ENCODE assay signal across 26 cellular contexts in the genomic region with DNA sequence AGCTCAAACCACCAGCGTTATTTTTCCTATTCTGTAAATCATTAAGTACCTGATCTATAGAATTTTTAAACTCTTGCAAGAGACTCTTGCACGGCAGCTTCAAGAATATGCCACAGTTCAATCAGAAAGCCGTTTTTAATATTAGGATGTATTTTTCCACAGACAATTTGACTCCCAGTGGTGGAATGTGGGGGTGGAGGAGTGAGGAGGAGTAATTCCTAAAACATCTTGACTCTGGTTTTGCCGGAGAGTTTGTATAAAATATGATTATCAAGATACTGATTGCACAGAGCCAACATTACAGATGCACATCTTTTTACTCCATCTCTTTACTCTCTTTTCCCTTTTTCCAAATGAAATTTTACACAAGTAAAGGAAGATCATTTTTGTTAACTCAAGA.
"Had no signal": no experiment of that assay in that cellular context is flagged by ENCODE, and none has a peak within 500 bp of the region (broad histone marks: within the 10 kb centered on the region; RNA-seq: fewer than 3 reads in every experiment).

No MANE protein-coding gene starts in this region.

- H3K27ac Mint-ChIP-seq: immature natural killer cell; naive B cell; nephron progenitor cell; stimulated activated memory B cell treated with anti-CD40 and anti-IgM and Interleukin-4, amounts not matched to agents 10 μg/mL and 1 μg/mL and 100 μg/mL, for 72 hours; stimulated activated naive CD8-positive, alpha-beta T cell treated with anti-CD3 and anti-CD28 coated beads, Interleukin-15, Interleukin-2, amounts not matched to agents 100 ng/mL and 50 ng/mL, for 24 hours had no signal

- H3K4me1 ChIP-seq: gastroesophageal sphincter, left ventricle myocardium inferior, prostate gland, right lobe of liver, spleen, tibial artery, upper lobe of left lung, uterus had no signal

- H3K4me3 ChIP-seq: gastroesophageal sphincter, left ventricle myocardium inferior, lung, prostate gland, right lobe of liver, spleen, tibial artery, upper lobe of left lung, uterus had no signal

- H3K27ac ChIP-seq: gastroesophageal sphincter, left ventricle myocardium inferior, parathyroid adenoma, prostate gland, right lobe of liver, spleen, tibial artery, upper lobe of left lung, uterus had no signal

- H3K9ac ChIP-seq: parathyroid adenoma had no signal

- H3K4me3 Mint-ChIP-seq: immature natural killer cell; nephron progenitor cell; stimulated activated memory B cell treated with anti-CD40 and anti-IgM and Interleukin-4, amounts not matched to agents 10 μg/mL and 1 μg/mL and 100 μg/mL, for 72 hours; stimulated activated naive CD8-positive, alpha-beta T cell treated with anti-CD3 and anti-CD28 coated beads, Interleukin-15, Interleukin-2, amounts not matched to agents 100 ng/mL and 50 ng/mL, for 24 hours had no signal

- H3K27me3 ChIP-seq: gastroesophageal sphincter, right lobe of liver, tibial artery, upper lobe of left lung, uterus had no signal

- H3K4me1 Mint-ChIP-seq: immature natural killer cell; naive B cell; stimulated activated memory B cell treated with anti-CD40 and anti-IgM and Interleukin-4, amounts not matched to agents 10 μg/mL and 1 μg/mL and 100 μg/mL, for 72 hours had no signal

- H3K36me3 Mint-ChIP-seq: immature natural killer cell; naive B cell; stimulated activated memory B cell treated with anti-CD40 and anti-IgM and Interleukin-4, amounts not matched to agents 10 μg/mL and 1 μg/mL and 100 μg/mL, for 72 hours had no signal

- H2AFZ ChIP-seq: parathyroid adenoma had no signal

- ATAC-seq: esophagus mucosa; gastroesophageal sphincter; right lobe of liver; stimulated activated memory B cell treated with anti-CD40 and anti-IgM and Interleukin-4, amounts not matched to agents 10 μg/mL and 1 μg/mL and 100 μg/mL, for 72 hours had no signal

- H3K9me3 ChIP-seq: left ventricle myocardium inferior, prostate gland, right lobe of liver, tibial artery, upper lobe of left lung, uterus had no signal

- DNase-seq: cortex of kidney; effector memory CD4-positive, alpha-beta T cell; foreskin fibroblast; glutamatergic neuron; immature natural killer cell; left cardiac atrium; left ventricle myocardium inferior; mesenchymal stem cell; naive B cell; nephron progenitor cell; retina; right lobe of liver; spleen; stimulated activated CD4-positive, alpha-beta T cell treated with anti-CD3 and anti-CD28 coated beads, Interleukin-15, amount 100 ng/mL, for 24 hours; stimulated activated CD4-positive, alpha-beta T cell treated with anti-CD3 and anti-CD28 coated beads, Interleukin-1b, Interleukin-23, amount 100 ng/mL, for 48 hours; stimulated activated CD4-positive, alpha-beta T cell treated with anti-CD3 and anti-CD28 coated beads, Interleukin-4, amount 100 ng/mL, for 24 hours; tibial artery; upper lobe of left lung; uterus had no signal

- H3K36me3 ChIP-seq: gastroesophageal sphincter, left ventricle myocardium inferior, prostate gland, right lobe of liver, spleen, tibial artery, upper lobe of left lung, uterus had no signal

- H3K9me3 Mint-ChIP-seq: stimulated activated memory B cell treated with anti-CD40 and anti-IgM and Interleukin-4, amounts not matched to agents 10 μg/mL and 1 μg/mL and 100 μg/mL, for 72 hours had no signal
